13 cellular contexts compared by ENCODE assay signal in genomic region chr11:26977209-26977608, GRCh38. TPM values are rescaled to one million over a fixed set of nuclear protein-coding genes. Genes with fewer than 3 reads are reported as not detected.
"Had no signal": no experiment of that assay in that cellular context is flagged by ENCODE, and none has a peak within 500 bp of the region (broad histone marks: within the 10 kb centered on the region; RNA-seq: fewer than 3 reads in every experiment).

No MANE protein-coding gene starts in this region.

RNA-seq across cellular contexts. Expression of gene FIBIN, which starts 16.7 kb away (rescaled TPM):
- total RNA-seq: activated CD4-positive, alpha-beta memory T cell treated with anti-CD3 and anti-CD28 coated beads for 36 hours; activated CD4-positive, alpha-beta T cell treated with anti-CD3 and anti-CD28 coated beads for 36 hours; activated CD4-positive, alpha-beta T cell treated with anti-CD3 and anti-CD28 coated beads, Interleukin-2, amount 10 ng/mL, durations not matched to agents 24 days and 14 days; activated CD8-positive, alpha-beta memory T cell treated with anti-CD3 and anti-CD28 coated beads for 36 hours; activated CD8-positive, alpha-beta memory T cell treated with anti-CD3 and anti-CD28 coated beads, Interleukin-2, amount 10 ng/mL, durations not matched to agents 7 days and 5 days; activated CD8-positive, alpha-beta T cell treated with anti-CD3 and anti-CD28 coated beads, Interleukin-2, amount 10 ng/mL, durations not matched to agents 7 days and 5 days; activated naive CD4-positive, alpha-beta T cell treated with anti-CD3 and anti-CD28 coated beads for 36 hours; activated naive CD8-positive, alpha-beta T cell treated with anti-CD3 and anti-CD28 coated beads for 36 hours; activated T-helper 1 cell treated with anti-CD3 and anti-CD28 coated beads, Interleukin-12 subunit alpha, Interleukin-12 subunit beta, Interleukin-2, Interleukin-4 antibody, amounts not matched to agents 30 ng/mL and 10 ng/mL and 1 ng/mL, durations not matched to agents 14 hours and 24 hours and 36 hours; activated T-helper 2 cell treated with anti-CD3 and anti-CD28 coated beads, Interferon-gamma antibody, Interleukin-2, Interleukin-4, amounts not matched to agents 10 μg/mL and 5 μg/mL and 100 μg/mL, durations not matched to agents 14 hours and 24 hours and 36 hours; endothelial cell of umbilical vein; glomerular endothelial cell; T-helper 17 cell had no signal
- polyA plus RNA-seq: endothelial cell of umbilical vein had no signal
